Comparison of ENCODE assay signal across 1 cellular context in genomic region chr4:113602829-113603228, GRCh38.
TF ChIP-seq lines count a peak whose summit lies in the region.

No MANE protein-coding gene starts in this region.

TF ChIP-seq in H1, 55 proteins besides CTCF, POLR2A, EP300 and RAD21 (continued from another document):
- TF ChIP-seq, protein P1, sequence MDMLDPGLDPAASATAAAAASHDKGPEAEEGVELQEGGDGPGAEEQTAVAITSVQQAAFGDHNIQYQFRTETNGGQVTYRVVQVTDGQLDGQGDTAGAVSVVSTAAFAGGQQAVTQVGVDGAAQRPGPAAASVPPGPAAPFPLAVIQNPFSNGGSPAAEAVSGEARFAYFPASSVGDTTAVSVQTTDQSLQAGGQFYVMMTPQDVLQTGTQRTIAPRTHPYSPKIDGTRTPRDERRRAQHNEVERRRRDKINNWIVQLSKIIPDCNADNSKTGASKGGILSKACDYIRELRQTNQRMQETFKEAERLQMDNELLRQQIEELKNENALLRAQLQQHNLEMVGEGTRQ (IDR thresholded peaks at IDR 0.05; ENCODE audit: low read length) = no peak
- no peak for TF ChIP-seq CREB1 (IDR thresholded peaks at IDR 0.05)
- no peak for TF ChIP-seq FOSL1 (IDR thresholded peaks at IDR 0.05; ENCODE audit: insufficient read depth, low read depth, low read length)
- TF ChIP-seq BRCA1 (IDR thresholded peaks at IDR 0.05; ENCODE audit: low read depth, low read length) = no peak
- no peak for TF ChIP-seq HDAC2 (IDR thresholded peaks at IDR 0.05; ENCODE audit: borderline replicate concordance in 1 of 2, low read depth in 2 of 2, low read length in 2 of 2)
- no peak for TF ChIP-seq EGR1 (IDR thresholded peaks at IDR 0.05; ENCODE audit: borderline replicate concordance, low read depth, low read length)
- TF ChIP-seq NANOG (IDR thresholded peaks at IDR 0.05; ENCODE audit: insufficient read depth, low read depth, low read length, poor library complexity, severe bottlenecking) = no peak
- no peak for TF ChIP-seq POU5F1 (IDR thresholded peaks at IDR 0.05; ENCODE audit: low read depth, low read length)
